Comparison of ENCODE assay signal across 17 cellular contexts in the genomic region with DNA sequence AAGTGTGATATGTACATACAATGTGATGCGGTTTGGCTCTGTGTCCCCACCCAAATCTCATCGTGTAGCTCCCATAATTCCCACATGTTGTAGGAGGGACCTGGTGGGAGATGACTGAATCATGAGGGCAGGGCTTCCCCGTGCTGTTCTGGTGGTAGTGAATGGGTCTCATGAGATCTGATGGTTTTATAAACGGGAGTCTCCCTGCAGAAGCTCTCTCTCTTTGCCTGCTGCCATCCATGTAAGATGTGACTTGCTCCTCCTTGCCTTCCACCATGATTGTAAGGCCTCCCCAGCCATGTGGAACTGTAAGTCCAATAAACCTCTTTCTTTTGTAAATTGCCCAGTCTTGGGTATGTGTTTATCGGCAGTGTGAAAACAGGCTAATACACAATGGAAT. TPM values are rescaled to one million over a fixed set of nuclear protein-coding genes. Genes with fewer than 3 reads are reported as not detected.
"Had no signal": no experiment of that assay in that cellular context is flagged by ENCODE, and none has a peak within 500 bp of the region (broad histone marks: within the 10 kb centered on the region; RNA-seq: fewer than 3 reads in every experiment).

No MANE protein-coding gene starts in this region.

RNA-seq across cellular contexts. Expression of gene CD300LB, which starts 12.7 kb away (rescaled TPM):
- total RNA-seq: naive thymus-derived CD8-positive, alpha-beta T cell; neural crest cell; occipital lobe; osteoblast; pulmonary artery endothelial cell; smooth muscle cell; suprapubic skin; urinary bladder had no signal
- polyA plus RNA-seq: smooth muscle cell had no signal

RNA-seq across cellular contexts. Expression of gene CD300C, which starts 27.3 kb away (rescaled TPM):
- total RNA-seq: naive thymus-derived CD8-positive, alpha-beta T cell; neural crest cell; osteoblast; pulmonary artery endothelial cell; smooth muscle cell had no signal
- polyA plus RNA-seq: smooth muscle cell had no signal

RNA-seq across cellular contexts. Expression of gene CD300H, which starts 48.7 kb away (rescaled TPM):
- total RNA-seq: naive thymus-derived CD8-positive, alpha-beta T cell; natural killer cell treated with Interleukin-12 subunit alpha and Interleukin-12 subunit beta and Interleukin-15 and Interleukin-18, amount 100 ng/mL, for 72 hours; neural crest cell; occipital lobe; osteoblast; pancreas; prostate gland; pulmonary artery endothelial cell; right atrium auricular region; sciatic nerve; smooth muscle cell; suprapubic skin; testis; transverse colon; upper lobe of right lung; urinary bladder; uterus had no signal
- polyA plus RNA-seq: naive thymus-derived CD8-positive, alpha-beta T cell; pancreas had no signal

RNA-seq across cellular contexts. Expression of gene CD300A, which starts 52.1 kb away (rescaled TPM):
- total RNA-seq: neural crest cell, osteoblast, pulmonary artery endothelial cell, smooth muscle cell had no signal
- polyA plus RNA-seq: smooth muscle cell had no signal
